In genomic region chr1:232704694-232705680, GRCh38 we compare ENCODE assay signal across 1 cellular context.
A peak's percentile ranks its signal among the peaks of the same experiment; 100 is the strongest.
TF ChIP-seq lines count a peak whose summit lies in the region.

No MANE protein-coding gene starts in this region.

TF ChIP-seq in HCT116, 20 proteins besides CTCF, POLR2A, EP300 and RAD21 (continued from another document):
- TF ChIP-seq REST (IDR thresholded peaks at IDR 0.05; ENCODE audit: low read depth): no peak
- no peak for TF ChIP-seq EZH2phosphoT487 (IDR thresholded peaks at IDR 0.05; ENCODE audit: borderline replicate concordance)
- TF ChIP-seq POLR2AphosphoS5 (IDR thresholded peaks at IDR 0.05; ENCODE audit: low read depth, low read length): no peak
- TF ChIP-seq ATF3 (IDR thresholded peaks at IDR 0.05): peak; percentile 40; the same call in 1 of the 2 replicates
- peak; percentile 91 for TF ChIP-seq JUND (IDR thresholded peaks at IDR 0.05)
- peak; percentile 56; the same call in 1 of the 2 replicates for TF ChIP-seq SRF (IDR thresholded peaks at IDR 0.05; ENCODE audit: low read depth)
- TF ChIP-seq SIN3A (IDR thresholded peaks at IDR 0.05; ENCODE audit: low read depth): 0 out of 2 replicates have a peak, but pooled peaks have one; percentile 53
- peak; percentile 21; the same call in 1 of the 2 replicates for TF ChIP-seq MAX (IDR thresholded peaks at IDR 0.05)
- no peak for TF ChIP-seq ZFX (IDR thresholded peaks at IDR 0.05)
